Comparison of ENCODE assay signal across 8 cellular contexts in the genomic region with DNA sequence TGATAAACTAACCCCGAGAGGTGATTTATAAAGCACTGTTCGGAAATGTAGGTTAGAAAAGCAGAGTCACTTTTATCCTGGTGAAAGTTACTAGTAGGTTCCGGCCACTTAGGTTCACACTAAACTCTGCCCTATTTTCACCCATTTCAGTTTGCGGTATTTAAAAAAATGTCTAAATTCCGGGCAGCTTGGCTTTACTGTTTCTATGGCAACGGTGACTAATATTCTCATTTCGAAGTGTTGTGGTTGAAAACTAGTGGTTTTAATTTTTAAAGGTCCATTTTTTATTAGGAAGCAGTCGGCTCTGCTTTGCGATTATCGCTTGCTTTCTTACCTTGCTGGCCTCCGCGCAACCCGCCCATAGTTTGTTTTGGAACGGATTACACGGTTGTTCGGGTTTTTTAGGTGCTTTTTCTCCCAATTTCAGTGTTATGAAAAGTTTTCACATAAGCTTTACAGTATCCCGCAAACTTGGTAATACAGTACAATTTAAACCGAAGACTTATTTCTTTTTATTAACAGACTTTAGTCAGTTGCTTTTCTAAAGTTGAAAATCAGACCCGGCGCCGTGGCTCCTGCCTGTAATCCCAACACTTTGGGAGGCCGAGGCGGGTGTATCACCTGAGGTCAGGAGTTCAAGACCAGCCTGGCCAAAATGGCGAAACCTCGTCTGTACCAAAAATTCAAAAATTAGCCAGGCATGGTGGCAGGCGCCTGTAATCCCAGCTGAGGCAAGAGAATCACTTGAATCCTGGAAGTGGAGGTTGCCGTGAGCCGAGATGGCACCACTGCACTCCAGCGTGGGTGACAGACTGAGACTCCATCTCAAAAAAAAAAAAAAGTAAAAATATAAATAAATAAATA. TPM values are rescaled to one million over a fixed set of nuclear protein-coding genes. Genes with fewer than 3 reads are reported as not detected.
DNase-seq lines count a peak whose midpoint lies in the region; ATAC-seq and TF ChIP-seq lines count a peak whose summit lies in the region.

No MANE protein-coding gene starts in this region.

- H3K9me3 Mint-ChIP-seq in endodermal cell (peaks cover 8% of the 10 kb centered on the region), nephron progenitor cell (peaks cover 7% of the 10 kb centered on the region)

- H3K36me3 Mint-ChIP-seq in endodermal cell (ENCODE audit: low read depth), result peaks cover 4% of the 10 kb centered on the region
- peaks cover 6% of the 10 kb centered on the region for H3K36me3 Mint-ChIP-seq in nephron progenitor cell (ENCODE audit: low read depth)

- WGBS in endodermal cell (ENCODE audit: insufficient coverage in 1 of 2, insufficient read length in 1 of 2), 2 experiments, result 27 to 29% methylated on average over 19 to 28 of the region's 29 CpGs

- peak overlapping the region; percentile 70 for H3K27ac ChIP-seq in Karpas-422 (ENCODE audit: low read length)
- no peak overlapping the region for H3K27ac ChIP-seq in endodermal cell (ENCODE audit: low read depth, low read length)

- H3K4me3 Mint-ChIP-seq in endodermal cell, result peak overlapping the region; percentile 90
- H3K4me3 Mint-ChIP-seq in nephron progenitor cell, result peak overlapping the region; percentile 96

- H3K27ac Mint-ChIP-seq in endodermal cell (peak overlapping the region; percentile 92), nephron progenitor cell (no peak overlapping the region)

- H3K9me3 ChIP-seq in ES-I3 (ENCODE audit: control insufficient read depth, insufficient read depth, low read length) (no peaks in the 10 kb centered on the region), Karpas-422 (ENCODE audit: low read length) (no peaks in the 10 kb centered on the region), endodermal cell (ENCODE audit: control insufficient read depth, low read length) (peaks cover 5% of the 10 kb centered on the region)

- H3K36me3 ChIP-seq in ES-I3 (ENCODE audit: insufficient read depth, low read length) (no peaks in the 10 kb centered on the region), Karpas-422 (ENCODE audit: insufficient read depth, low read length) (no peaks in the 10 kb centered on the region), endodermal cell (ENCODE audit: control insufficient read depth, insufficient read depth, low read length) (no peaks in the 10 kb centered on the region)

- H3K4me1 Mint-ChIP-seq in endodermal cell (peaks cover 14% of the 10 kb centered on the region), nephron progenitor cell (peaks cover 12% of the 10 kb centered on the region)

- peak overlapping the region; percentile 95 for H3K4me3 ChIP-seq in Karpas-422 (ENCODE audit: low read length)
- H3K4me3 ChIP-seq in endodermal cell (ENCODE audit: low read length), result peak overlapping the region; percentile 99

- TF ChIP-seq CTCF in endodermal cell (conservative IDR thresholded peaks at IDR 0.05) (no peak), nephron progenitor cell (IDR thresholded peaks at IDR 0.05) (no peak)

- H3K27me3 ChIP-seq in Karpas-422 (ENCODE audit: low read length), result no peaks in the 10 kb centered on the region
- H3K27me3 ChIP-seq in endodermal cell (ENCODE audit: control insufficient read depth, insufficient read depth, low read length, poor library complexity, severe bottlenecking), result no peaks in the 10 kb centered on the region

- H3K27me3 Mint-ChIP-seq in endodermal cell (ENCODE audit: insufficient read depth) (no peaks in the 10 kb centered on the region), nephron progenitor cell (ENCODE audit: low read depth, poor library complexity) (peaks cover 10% of the 10 kb centered on the region)

- no peaks in the 10 kb centered on the region for H3K9me2 ChIP-seq in Karpas-422 (replicated peaks; ENCODE audit: insufficient read depth, low read length)

- H2AFZ ChIP-seq in Karpas-422 (ENCODE audit: low read length), result peak overlapping the region; percentile 67

- peak overlapping the region; percentile 59 for H3K9ac ChIP-seq in ES-I3 (ENCODE audit: low read depth, low read length)
- H3K9ac ChIP-seq in Karpas-422 (ENCODE audit: low read length), result peak overlapping the region; percentile 94
- H3K9ac ChIP-seq in endodermal cell (ENCODE audit: extremely low read depth, low read length, poor library complexity, severe bottlenecking), result peak overlapping the region; percentile 78

- H3K4me2 ChIP-seq in Karpas-422 (ENCODE audit: low read depth, low read length, poor library complexity, severe bottlenecking), result peak overlapping the region; percentile 71

- ATAC-seq in GM21528 (IDR thresholded peaks at IDR 0.05; ENCODE audit: low FRiP score, unreplicated experiment), result peak; percentile 16

- peaks cover 59% of the 10 kb centered on the region for H3K79me2 ChIP-seq in Karpas-422 (ENCODE audit: low read length)

- DNase-seq in Karpas-422, result peak; percentile 75
- peak; percentile 31 for DNase-seq in activated CD4-positive, alpha-beta T cell treated with anti-CD3 and anti-CD28 coated beads for 48 hours
- no peak for DNase-seq in endodermal cell
- DNase-seq in nephron progenitor cell, result no peak
- no peak for DNase-seq in DMS153 (lab: John Stamatoyannopoulos, UW)
- DNase-seq in NCI-H128 (lab: John Stamatoyannopoulos, UW; ENCODE audit: unreplicated experiment), result no peak

- H3K4me1 ChIP-seq in ES-I3 (ENCODE audit: insufficient read depth, low read length) (peaks cover 8% of the 10 kb centered on the region), Karpas-422 (ENCODE audit: low read length) (peaks cover 26% of the 10 kb centered on the region), endodermal cell (ENCODE audit: control insufficient read depth, insufficient read depth, low read length) (no peaks in the 10 kb centered on the region)

- H4K20me1 ChIP-seq in Karpas-422 (ENCODE audit: insufficient read depth, low read depth, low read length), result no peaks in the 10 kb centered on the region

RNA-seq across cellular contexts. Expression of a gene that starts 1.6 kb away (rescaled TPM):
- total RNA-seq in Karpas-422 (2014; rRNA removed; shearing (Covaris generic); ENCODE audit: low replicate concordance), result 45.1 and 61.1 TPM in 2 replicates
- total RNA-seq in endodermal cell, result 10 to 100 TPM; 12.8 to 31.5 TPM
- 10.3 TPM for polyA plus RNA-seq in endodermal cell (2013, experiment 1 of 2)
- polyA plus RNA-seq in endodermal cell (2013, experiment 2 of 2), result 9.4 TPM

Comparison
In these comparisons a context has a peak if more than half of its experiments do, and no peak if none do; other contexts are left out.
1. DNase-seq: peak in Karpas-422 (single experiment) and activated CD4-positive, alpha-beta T cell treated with anti-CD3 and anti-CD28 coated beads for 48 hours (single experiment); none in endodermal cell (single experiment), nephron progenitor cell (single experiment), DMS153 (single experiment) and NCI-H128 (single experiment).
2. Peak in every context shown above with its lines, with median percentiles within 50 percentile points of each other: H3K9ac ChIP-seq.